ENCODE assay signal across 8 cellular contexts in the genomic region with DNA sequence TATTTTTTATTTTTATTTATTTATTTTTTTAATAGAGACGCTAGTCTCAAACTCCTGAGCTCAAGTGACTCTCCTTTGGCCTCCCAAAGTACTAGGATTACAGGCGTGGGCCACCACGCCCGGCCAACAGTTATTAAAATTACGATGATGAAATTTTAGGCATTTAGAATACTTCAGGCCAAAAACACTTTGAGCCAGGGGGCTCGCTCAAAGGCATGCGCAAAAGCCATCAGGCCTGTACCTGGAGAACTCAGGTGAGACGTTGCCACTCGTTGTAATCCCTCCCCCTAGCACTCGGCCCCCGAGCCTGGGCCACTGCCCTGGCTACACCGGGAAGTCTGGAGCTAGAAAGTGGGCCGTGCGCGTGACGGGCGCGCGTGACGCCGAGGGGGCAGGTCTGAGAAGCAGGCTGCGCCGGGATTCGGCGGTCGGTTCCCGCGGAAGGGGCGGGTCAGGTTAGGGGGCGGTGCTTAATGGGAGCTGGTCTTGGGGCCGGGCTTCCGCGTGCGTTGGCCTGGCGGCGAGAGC. TPM values are rescaled to one million over a fixed set of nuclear protein-coding genes. Genes with fewer than 3 reads are reported as not detected.
DNase-seq lines count a peak whose midpoint lies in the region; ATAC-seq and TF ChIP-seq lines count a peak whose summit lies in the region.

No MANE protein-coding gene starts in this region.

- peak overlapping the region; percentile 90 for H3K4me2 ChIP-seq in PC-3 (ENCODE audit: low read length)

- H3K4me3 Mint-ChIP-seq in activated T-cell treated with anti-CD3 and anti-CD28 coated beads, Interleukin-2, amount 50 U/mL, for 4 hours, result peak overlapping the region; percentile 85

- no peaks in the 10 kb centered on the region for H3K9me3 Mint-ChIP-seq in activated T-cell treated with anti-CD3 and anti-CD28 coated beads, Interleukin-2, amount 50 U/mL, for 4 hours

- H3K27me3 ChIP-seq in PC-3 (ENCODE audit: low read length) (no peaks in the 10 kb centered on the region), muscle layer of colon (ENCODE audit: control insufficient read depth in 1 of 2, insufficient read depth in 2 of 2, low read length in 2 of 2) (no peaks in the 10 kb centered on the region)

- H3K36me3 ChIP-seq in PC-3 (ENCODE audit: low read depth, low read length), result no peaks in the 10 kb centered on the region
- no peaks in the 10 kb centered on the region for H3K36me3 ChIP-seq in muscle layer of colon (ENCODE audit: insufficient read depth, low read length)

- H3K79me2 ChIP-seq in PC-3 (ENCODE audit: low read length), result peaks cover 29% of the 10 kb centered on the region

- POLR2A ChIA-PET in PC-3 (lab: Charles Lee; ENCODE audit: unreplicated experiment), result interaction anchor here (0.5 to 1.2 kb wide), 11 partner anchors 27 to 1603 kb away, joined by 3 to 13 read pairs (median 4); partner anchors contain the start of gene SNTA1

- peaks cover 10% of the 10 kb centered on the region; the same call in 1 of the 2 replicates for H3K4me1 ChIP-seq in PC-3 (ENCODE audit: insufficient read depth, low read length)
- H3K4me1 ChIP-seq in muscle layer of colon (ENCODE audit: insufficient read depth, low read length), result peaks cover 4% of the 10 kb centered on the region

- no peaks in the 10 kb centered on the region for H3K9me3 ChIP-seq in PC-3 (ENCODE audit: low read length)
- H3K9me3 ChIP-seq in muscle layer of colon (ENCODE audit: low read length), result no peaks in the 10 kb centered on the region

- TSS peak; percentile 94 for BruUV-seq in PC-3 (replicated peaks; lab: Mats Ljungman, UMichigan)

- H3K4me3 ChIP-seq in Jurkat, Clone E6-1 (ENCODE audit: low read length), result peak overlapping the region; percentile 74
- H3K4me3 ChIP-seq in PC-3 (ENCODE audit: low read length), result peak overlapping the region; percentile 67
- peak overlapping the region; percentile 43 to 80 for H3K4me3 ChIP-seq in muscle layer of colon (ENCODE audit: low read depth in 1 of 2, low read length in 2 of 2)

- peak overlapping the region; percentile 92 for H2AFZ ChIP-seq in PC-3 (ENCODE audit: low read length)

- H3K36me3 Mint-ChIP-seq in activated T-cell treated with anti-CD3 and anti-CD28 coated beads, Interleukin-2, amount 50 U/mL, for 4 hours (ENCODE audit: insufficient read depth), result no peaks in the 10 kb centered on the region

- no peaks in the 10 kb centered on the region for H3F3A ChIP-seq in PC-3 (ENCODE audit: low read length, unreplicated experiment)

- DNase-seq in DMS53 (lab: John Stamatoyannopoulos, UW), result peak; percentile 99
- DNase-seq in Jurkat, Clone E6-1 (ENCODE audit: low read depth, low spot score), result peak; percentile 89
- DNase-seq in PC-3, result peak; percentile 98
- DNase-seq in activated T-cell treated with anti-CD3 and anti-CD28 coated beads, Interleukin-2, amount 50 U/mL, for 4 hours, result peak; percentile 99
- DNase-seq in stimulated activated CD8-positive, alpha-beta memory T cell treated with anti-CD3 and anti-CD28 coated beads, Interleukin-7, amount 100 ng/mL, for 1 hour (ENCODE audit: low read depth in 2 of 2), result peak; percentile 98 to 99

- H3K9ac ChIP-seq in PC-3 (ENCODE audit: low read length) (peak overlapping the region; percentile 78), muscle layer of colon (ENCODE audit: low read length) (no peak overlapping the region)

- H3K27me3 Mint-ChIP-seq in activated T-cell treated with anti-CD3 and anti-CD28 coated beads, Interleukin-2, amount 50 U/mL, for 4 hours (ENCODE audit: low read depth), result no peaks in the 10 kb centered on the region

- ATAC-seq in GM21717 (IDR thresholded peaks at IDR 0.05; ENCODE audit: unreplicated experiment) (peak; percentile 92), PC-3 (peak; percentile 96), esophagus mucosa (peak; percentile 99)
- ATAC-seq in activated T-cell treated with anti-CD3 and anti-CD28 coated beads, Interleukin-2, amount 50 U/mL, for 4 hours, result peak; percentile 97

- H3K27ac ChIP-seq in PC-3 (ENCODE audit: low read length), result peak overlapping the region; percentile 51
- H3K27ac ChIP-seq in muscle layer of colon (ENCODE audit: low read depth, low read length), result peak overlapping the region; percentile 75

- H3K9me2 ChIP-seq in PC-3 (replicated peaks; ENCODE audit: low read length), result no peaks in the 10 kb centered on the region

- 0 out of 2 replicates have a peak, but pooled peaks cover 3% of the 10 kb centered on the region for H4K20me1 ChIP-seq in PC-3 (ENCODE audit: low read length)

- no peak for TF ChIP-seq CTCF in PC-3 (conservative IDR thresholded peaks at IDR 0.05; ENCODE audit: low read depth, low read length)

- intact Hi-C loops in PC-3 (cut with micrococcal nuclease), result no loop called here

- CTCF ChIA-PET in PC-3 (lab: Charles Lee), result interaction anchor here (0.5 to 1.2 kb wide), 4 partner anchors 26 to 623 kb away, joined by 3 to 6 read pairs (median 4); partner anchors contain the start of gene EIF2S2

- H3K4me1 Mint-ChIP-seq in activated T-cell treated with anti-CD3 and anti-CD28 coated beads, Interleukin-2, amount 50 U/mL, for 4 hours (ENCODE audit: low read depth), result peaks cover 12% of the 10 kb centered on the region

RNA-seq across cellular contexts. Expression of gene CBFA2T2, which starts 0.3 kb away (rescaled TPM):
- 7.8 TPM for polyA plus RNA-seq in Jurkat, Clone E6-1 (2012; ENCODE audit: insufficient read depth, insufficient read length)
- total RNA-seq in PC-3 (2014; rRNA removed), result 9.2 and 9.7 TPM in 2 replicates
- total RNA-seq in activated T-cell treated with anti-CD3 and anti-CD28 coated beads, Interleukin-2, amount 50 U/mL, for 4 hours, result 1 to 10 TPM; 6.6 to 7.9 (median 7.5) TPM
- 9.0 TPM for total RNA-seq in esophagus mucosa

RNA-seq across cellular contexts. Expression of gene SNTA1, which starts 46.0 kb away (rescaled TPM):
- 11.1 TPM for polyA plus RNA-seq in Jurkat, Clone E6-1 (2012; ENCODE audit: insufficient read depth, insufficient read length)
- total RNA-seq in PC-3 (2014; rRNA removed) (25.9 and 29.4 TPM in 2 replicates), esophagus mucosa (4.7 TPM)
- total RNA-seq in activated T-cell treated with anti-CD3 and anti-CD28 coated beads, Interleukin-2, amount 50 U/mL, for 4 hours, result 1 to 10 TPM; 1.2 to 2.7 (median 2.4) TPM

Comparison
In these comparisons a context has a peak if more than half of its experiments do, and no peak if none do; other contexts are left out.
1. Peak in every context shown above with its lines: DNase-seq, ATAC-seq, H3K4me3 ChIP-seq and H3K27ac ChIP-seq.